Comparison of ENCODE assay signal across 2 cellular contexts in genomic region chr20:17622851-17623508, GRCh38.
TF ChIP-seq lines count a peak whose summit lies in the region.

No MANE protein-coding gene starts in this region.

TF ChIP-seq in SK-N-SH, 30 proteins besides CTCF, POLR2A, EP300 and RAD21 (continued from another document):
- no peak for TF ChIP-seq MEF2A (IDR thresholded peaks at IDR 0.05; ENCODE audit: borderline replicate concordance, low read depth)
- TF ChIP-seq NRF1 (IDR thresholded peaks at IDR 0.05; ENCODE audit: low read depth, low read length) = no peak
- TF ChIP-seq TEAD4 (IDR thresholded peaks at IDR 0.05; ENCODE audit: borderline replicate concordance, insufficient read depth) = no peak
- TF ChIP-seq FOXM1 (IDR thresholded peaks at IDR 0.05; ENCODE audit: low read depth) = no peak
- TF ChIP-seq MXI1 (IDR thresholded peaks at IDR 0.05; ENCODE audit: low read depth, low read length) = no peak
- no peak for TF ChIP-seq MAX (IDR thresholded peaks at IDR 0.05; ENCODE audit: low read depth)
- TF ChIP-seq POLR2AphosphoS5 (IDR thresholded peaks at IDR 0.05; ENCODE audit: low read depth, low read length) = no peak
- no peak for TF ChIP-seq RFX5 (IDR thresholded peaks at IDR 0.05; ENCODE audit: low read length)
- no peak for TF ChIP-seq TAF1 (IDR thresholded peaks at IDR 0.05; ENCODE audit: borderline replicate concordance, low read depth, low read length)
- no peak for TF ChIP-seq USF1 (IDR thresholded peaks at IDR 0.05; ENCODE audit: borderline replicate concordance, low read depth)
- no peak for TF ChIP-seq REST (IDR thresholded peaks at IDR 0.05; ENCODE audit: low read depth, low read length)
- no peak for TF ChIP-seq RCOR1 (IDR thresholded peaks at IDR 0.05; ENCODE audit: low read length)
- TF ChIP-seq ELF1 (IDR thresholded peaks at IDR 0.05) = no peak
- no peak for TF ChIP-seq GABPA (IDR thresholded peaks at IDR 0.05; ENCODE audit: low read depth)

TF ChIP-seq in SK-N-SH treated with all-trans-retinoic acid at 6 μM for 48 hours, 23 proteins besides CTCF, POLR2A, EP300 and RAD21 (continued from another document):
- TF ChIP-seq TSHZ2 (CRISPR knock-in tag; IDR thresholded peaks at IDR 0.05) = no peak
- TF ChIP-seq ZFP30 (CRISPR knock-in tag; IDR thresholded peaks at IDR 0.05) = no peak
- no peak for TF ChIP-seq ZNF565 (CRISPR knock-in tag; conservative IDR thresholded peaks at IDR 0.05; ENCODE audit: low read depth)
- no peak for TF ChIP-seq GLIS3 (CRISPR knock-in tag; IDR thresholded peaks at IDR 0.05)
- TF ChIP-seq ZC3H10 (CRISPR knock-in tag; IDR thresholded peaks at IDR 0.05) = no peak
- TF ChIP-seq POU6F1 (CRISPR knock-in tag; IDR thresholded peaks at IDR 0.05; ENCODE audit: borderline replicate concordance, low read depth) = no peak
- no peak for TF ChIP-seq ZFP3 (CRISPR knock-in tag; IDR thresholded peaks at IDR 0.05)
- TF ChIP-seq ZNF8 (CRISPR knock-in tag; IDR thresholded peaks at IDR 0.05) = no peak
- no peak for TF ChIP-seq ARNTL (CRISPR knock-in tag; IDR thresholded peaks at IDR 0.05; ENCODE audit: borderline replicate concordance, low read depth)
